In the genomic region with DNA sequence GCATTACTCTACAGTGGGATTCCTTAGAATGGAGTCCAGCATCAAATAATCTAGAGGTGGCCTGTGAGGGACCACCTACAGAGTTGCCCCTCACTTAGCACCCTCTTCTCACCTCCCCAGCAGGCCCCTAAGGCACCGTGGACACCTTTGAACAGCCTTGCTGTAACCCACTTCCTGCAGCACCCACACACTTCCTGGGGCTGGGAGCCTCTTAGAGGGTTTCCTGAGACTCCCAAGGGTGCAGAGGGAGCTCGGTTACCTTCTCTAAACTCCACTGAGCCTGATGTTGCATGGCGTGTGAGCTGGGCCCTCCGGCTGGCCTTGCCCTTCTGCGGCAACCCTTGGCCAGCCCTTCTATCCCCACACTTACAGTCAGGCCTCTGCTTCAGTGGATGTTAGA, we compare ENCODE assay signal across 1 cellular context.
TF ChIP-seq lines count a peak whose summit lies in the region.

No MANE protein-coding gene starts in this region.

TF ChIP-seq in GM12878, 131 proteins besides CTCF, POLR2A, EP300 and RAD21 (continues in another document):
- TF ChIP-seq PKNOX1 (IDR thresholded peaks at IDR 0.05) (no peak), TARDBP (IDR thresholded peaks at IDR 0.05; ENCODE audit: borderline replicate concordance) (0 out of 2 replicates have a peak, but pooled peaks have one; percentile 58), MXI1 (IDR thresholded peaks at IDR 0.05; ENCODE audit: low read depth, low read length) (no peak), ZNF217 (IDR thresholded peaks at IDR 0.05) (no peak), ZZZ3 (IDR thresholded peaks at IDR 0.05; ENCODE audit: control insufficient read depth, insufficient read length, low read depth) (no peak), BHLHE40 (IDR thresholded peaks at IDR 0.05; ENCODE audit: borderline replicate concordance in 1 of 2, low read depth in 2 of 2, low read length in 1 of 2) (no peak), SPI1 (IDR thresholded peaks at IDR 0.05; ENCODE audit: borderline replicate concordance, insufficient read depth, low read depth, low read length) (no peak), MEF2B (IDR thresholded peaks at IDR 0.05; ENCODE audit: partially characterized antibody, poor library complexity, severe bottlenecking) (peak; percentile 82), RB1 (IDR thresholded peaks at IDR 0.05; ENCODE audit: borderline replicate concordance) (no peak), SIX5 (IDR thresholded peaks at IDR 0.05; ENCODE audit: low read depth, low read length, severe bottlenecking) (no peak), JUNB (IDR thresholded peaks at IDR 0.05) (no peak), ATF3 (IDR thresholded peaks at IDR 0.05; ENCODE audit: borderline replicate concordance, extremely low read depth, low read depth, low read length) (no peak), MTA2 (IDR thresholded peaks at IDR 0.05; ENCODE audit: low read depth) (0 out of 2 replicates have a peak, but pooled peaks have one; percentile 50), PAX8 (IDR thresholded peaks at IDR 0.05) (no peak), BCL3 (IDR thresholded peaks at IDR 0.05; ENCODE audit: borderline replicate concordance, insufficient read depth, low read depth, low read length, poor library complexity, severe bottlenecking) (peak; percentile 57), HDAC2 (IDR thresholded peaks at IDR 0.05) (no peak), CEBPZ (IDR thresholded peaks at IDR 0.05; ENCODE audit: low read depth, low read length) (no peak), BACH1 (IDR thresholded peaks at IDR 0.05; ENCODE audit: borderline replicate concordance) (no peak), REST (IDR thresholded peaks at IDR 0.05; ENCODE audit: low read depth, low read length) (no peak), KAT2A (conservative IDR thresholded peaks at IDR 0.05; ENCODE audit: control insufficient read depth, low read depth, low read length) (no peak), GABPA (IDR thresholded peaks at IDR 0.05; ENCODE audit: low read depth) (peak; percentile 53; the same call in 1 of the 2 replicates), FOXM1 (IDR thresholded peaks at IDR 0.05; ENCODE audit: low read depth, low read length) (no peak), TAF1 (IDR thresholded peaks at IDR 0.05; ENCODE audit: borderline replicate concordance, low read depth, low read length) (no peak), NR2F1 (conservative IDR thresholded peaks at IDR 0.05) (0 out of 2 replicates have a peak, but pooled peaks have one; percentile 26), ZBED1 (IDR thresholded peaks at IDR 0.05; ENCODE audit: borderline replicate concordance) (no peak; the same call in 1 of the 2 replicates), IRF4 (IDR thresholded peaks at IDR 0.05; ENCODE audit: low read depth, low read length) (no peak), STAT1 (conservative IDR thresholded peaks at IDR 0.05) (no peak), RUNX3 (IDR thresholded peaks at IDR 0.05; ENCODE audit: low read length) (peak; percentile 90), MTA3 (IDR thresholded peaks at IDR 0.05; ENCODE audit: borderline replicate concordance, low read length) (no peak), IRF3 (IDR thresholded peaks at IDR 0.05) (no peak), SP1 (IDR thresholded peaks at IDR 0.05; ENCODE audit: low read depth, low read length) (peak; percentile 58), NR2C1 (IDR thresholded peaks at IDR 0.05) (no peak), KDM1A (IDR thresholded peaks at IDR 0.05; ENCODE audit: borderline replicate concordance) (no peak), HDAC6 (IDR thresholded peaks at IDR 0.05; ENCODE audit: unreplicated experiment) (no peak), DPF2 (IDR thresholded peaks at IDR 0.05) (0 out of 2 replicates have a peak, but pooled peaks have one; percentile 61), POLR2AphosphoS5 (IDR thresholded peaks at IDR 0.05; ENCODE audit: low read length) (no peak), KLF5 (IDR thresholded peaks at IDR 0.05; ENCODE audit: partially characterized antibody) (no peak), IKZF1 (conservative IDR thresholded peaks at IDR 0.05) (peak; percentile 86), NRF1 (conservative IDR thresholded peaks at IDR 0.05; ENCODE audit: low read depth, low read length) (no peak), TCF7 (IDR thresholded peaks at IDR 0.05; ENCODE audit: borderline replicate concordance) (no peak), TCF12 (IDR thresholded peaks at IDR 0.05; ENCODE audit: low read depth, low read length) (0 out of 2 replicates have a peak, but pooled peaks have one; percentile 29), RELA (IDR thresholded peaks at IDR 0.05; ENCODE audit: borderline replicate concordance, partially characterized antibody) (no peak), RELB (IDR thresholded peaks at IDR 0.05; ENCODE audit: low read depth) (no peak)
- TF ChIP-seq, protein P1, sequence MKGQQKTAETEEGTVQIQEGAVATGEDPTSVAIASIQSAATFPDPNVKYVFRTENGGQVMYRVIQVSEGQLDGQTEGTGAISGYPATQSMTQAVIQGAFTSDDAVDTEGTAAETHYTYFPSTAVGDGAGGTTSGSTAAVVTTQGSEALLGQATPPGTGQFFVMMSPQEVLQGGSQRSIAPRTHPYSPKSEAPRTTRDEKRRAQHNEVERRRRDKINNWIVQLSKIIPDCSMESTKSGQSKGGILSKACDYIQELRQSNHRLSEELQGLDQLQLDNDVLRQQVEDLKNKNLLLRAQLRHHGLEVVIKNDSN (IDR thresholded peaks at IDR 0.05; ENCODE audit: borderline replicate concordance, extremely low read length, insufficient read depth, low read depth, low read length): no peak
- TF ChIP-seq, protein P2, sequence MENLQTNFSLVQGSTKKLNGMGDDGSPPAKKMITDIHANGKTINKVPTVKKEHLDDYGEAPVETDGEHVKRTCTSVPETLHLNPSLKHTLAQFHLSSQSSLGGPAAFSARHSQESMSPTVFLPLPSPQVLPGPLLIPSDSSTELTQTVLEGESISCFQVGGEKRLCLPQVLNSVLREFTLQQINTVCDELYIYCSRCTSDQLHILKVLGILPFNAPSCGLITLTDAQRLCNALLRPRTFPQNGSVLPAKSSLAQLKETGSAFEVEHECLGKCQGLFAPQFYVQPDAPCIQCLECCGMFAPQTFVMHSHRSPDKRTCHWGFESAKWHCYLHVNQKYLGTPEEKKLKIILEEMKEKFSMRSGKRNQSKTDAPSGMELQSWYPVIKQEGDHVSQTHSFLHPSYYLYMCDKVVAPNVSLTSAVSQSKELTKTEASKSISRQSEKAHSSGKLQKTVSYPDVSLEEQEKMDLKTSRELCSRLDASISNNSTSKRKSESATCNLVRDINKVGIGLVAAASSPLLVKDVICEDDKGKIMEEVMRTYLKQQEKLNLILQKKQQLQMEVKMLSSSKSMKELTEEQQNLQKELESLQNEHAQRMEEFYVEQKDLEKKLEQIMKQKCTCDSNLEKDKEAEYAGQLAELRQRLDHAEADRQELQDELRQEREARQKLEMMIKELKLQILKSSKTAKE (IDR thresholded peaks at IDR 0.05; ENCODE audit: low read depth, poor library complexity, severe bottlenecking): no peak
